In genomic region chr6:51015394-51015793, GRCh38 we compare ENCODE assay signal across 27 cellular contexts.
"Had no signal": no experiment of that assay in that cellular context is flagged by ENCODE, and none has a peak within 500 bp of the region (broad histone marks: within the 10 kb centered on the region; RNA-seq: fewer than 3 reads in every experiment).

No MANE protein-coding gene starts in this region.

- H3K36me3 ChIP-seq: neural progenitor cell, ovary, right lobe of liver, sigmoid colon, stomach, thoracic aorta, thyroid gland, tibial nerve, upper lobe of left lung, vagina had no signal

- H3K27me3 Mint-ChIP-seq: progenitor cell of endocrine pancreas; stimulated activated naive B cell treated with anti-CD40 and anti-IgM and Interleukin-4, amounts not matched to agents 10 μg/mL and 1 μg/mL and 100 μg/mL, for 72 hours; stimulated activated naive CD8-positive, alpha-beta T cell treated with anti-CD3 and anti-CD28 coated beads, Interleukin-15, Interleukin-2, amounts not matched to agents 100 ng/mL and 50 ng/mL, for 24 hours had no signal

- H3K4me3 Mint-ChIP-seq: nephron; neural progenitor cell; stimulated activated effector memory CD8-positive, alpha-beta T cell treated with anti-CD3 and anti-CD28 coated beads, Interleukin-12 subunit alpha, Interleukin-12 subunit beta, amount 100 ng/mL, for 72 hours; stimulated activated naive B cell treated with anti-CD40 and anti-IgM and Interleukin-4, amounts not matched to agents 10 μg/mL and 1 μg/mL and 100 μg/mL, for 72 hours; stimulated activated naive CD8-positive, alpha-beta T cell treated with anti-CD3 and anti-CD28 coated beads, Interleukin-15, Interleukin-2, amounts not matched to agents 100 ng/mL and 50 ng/mL, for 24 hours had no signal

- H3K36me3 Mint-ChIP-seq: neural progenitor cell; stimulated activated effector memory CD8-positive, alpha-beta T cell treated with anti-CD3 and anti-CD28 coated beads, Interleukin-12 subunit alpha, Interleukin-12 subunit beta, amount 100 ng/mL, for 72 hours; stimulated activated naive B cell treated with anti-CD40 and anti-IgM and Interleukin-4, amounts not matched to agents 10 μg/mL and 1 μg/mL and 100 μg/mL, for 72 hours had no signal

- DNase-seq: occipital lobe; ovary; posterior cingulate gyrus; psoas muscle; right cardiac atrium; right lobe of liver; sigmoid colon; small intestine; stimulated activated CD4-positive, alpha-beta T cell treated with anti-CD3 and anti-CD28 coated beads, Interleukin-15, amount 100 ng/mL, for 24 hours; stimulated activated CD4-positive, alpha-beta T cell treated with anti-CD3 and anti-CD28 coated beads, Interleukin-2, amount 100 ng/mL, for 24 hours; stimulated activated CD4-positive, alpha-beta T cell treated with anti-CD3 and anti-CD28 coated beads, Interleukin-2, amount 100 ng/mL, for 48 hours; stimulated activated CD4-positive, alpha-beta T cell treated with anti-CD3 and anti-CD28 coated beads, Interleukin-4, amount 100 ng/mL, for 24 hours; stimulated activated naive B cell treated with anti-CD40 and anti-IgM and Interleukin-4, amounts not matched to agents 10 μg/mL and 1 μg/mL and 100 μg/mL, for 72 hours; stimulated activated naive CD4-positive, alpha-beta T cell treated with Interleukin-2 at 50 U/mL for 16 hours; stomach; thyroid gland; trophoblast cell; upper lobe of left lung had no signal

- ATAC-seq: psoas muscle; right cardiac atrium; right lobe of liver; stimulated activated effector memory CD8-positive, alpha-beta T cell treated with anti-CD3 and anti-CD28 coated beads, Interleukin-12 subunit alpha, Interleukin-12 subunit beta, amount 100 ng/mL, for 72 hours; stimulated activated naive B cell treated with anti-CD40 and anti-IgM and Interleukin-4, amounts not matched to agents 10 μg/mL and 1 μg/mL and 100 μg/mL, for 72 hours had no signal

- H3K4me3 ChIP-seq: neural progenitor cell, ovary, psoas muscle, right lobe of liver, sigmoid colon, stomach, thoracic aorta, thyroid gland, tibial nerve, upper lobe of left lung, vagina had no signal

- H3K9me3 Mint-ChIP-seq: nephron; neural progenitor cell; stimulated activated naive B cell treated with anti-CD40 and anti-IgM and Interleukin-4, amounts not matched to agents 10 μg/mL and 1 μg/mL and 100 μg/mL, for 72 hours; stimulated activated naive CD8-positive, alpha-beta T cell treated with anti-CD3 and anti-CD28 coated beads, Interleukin-15, Interleukin-2, amounts not matched to agents 100 ng/mL and 50 ng/mL, for 24 hours had no signal

- H3K27me3 ChIP-seq: neural progenitor cell, ovary, right lobe of liver, sigmoid colon, stomach, thyroid gland, tibial nerve, upper lobe of left lung, vagina had no signal

- H3K9me3 ChIP-seq: ovary, psoas muscle, right lobe of liver, sigmoid colon, stomach, thoracic aorta, thyroid gland, tibial nerve, upper lobe of left lung, vagina had no signal

- H3K4me1 Mint-ChIP-seq: neural progenitor cell; stimulated activated effector memory CD8-positive, alpha-beta T cell treated with anti-CD3 and anti-CD28 coated beads, Interleukin-12 subunit alpha, Interleukin-12 subunit beta, amount 100 ng/mL, for 72 hours; stimulated activated naive B cell treated with anti-CD40 and anti-IgM and Interleukin-4, amounts not matched to agents 10 μg/mL and 1 μg/mL and 100 μg/mL, for 72 hours had no signal

- H3K27ac Mint-ChIP-seq: nephron; neural progenitor cell; progenitor cell of endocrine pancreas; stimulated activated effector memory CD8-positive, alpha-beta T cell treated with anti-CD3 and anti-CD28 coated beads, Interleukin-12 subunit alpha, Interleukin-12 subunit beta, amount 100 ng/mL, for 72 hours; stimulated activated naive B cell treated with anti-CD40 and anti-IgM and Interleukin-4, amounts not matched to agents 10 μg/mL and 1 μg/mL and 100 μg/mL, for 72 hours; stimulated activated naive CD8-positive, alpha-beta T cell treated with anti-CD3 and anti-CD28 coated beads, Interleukin-15, Interleukin-2, amounts not matched to agents 100 ng/mL and 50 ng/mL, for 24 hours had no signal

- H3K4me1 ChIP-seq: neural progenitor cell, parathyroid adenoma, psoas muscle, right lobe of liver, sigmoid colon, stomach, thyroid gland, tibial nerve, upper lobe of left lung, vagina had no signal
